Comparison of ENCODE assay signal across 2 cellular contexts in genomic region chr16:20897253-20897896, GRCh38.
A peak's percentile ranks its signal among the peaks of the same experiment; 100 is the strongest.
TF ChIP-seq lines count a peak whose summit lies in the region.

No MANE protein-coding gene starts in this region.

TF ChIP-seq in GM12878, 131 proteins besides CTCF, POLR2A, EP300 and RAD21:
- TF ChIP-seq CREM (IDR thresholded peaks at IDR 0.05; ENCODE audit: low read depth) (no peak), BHLHE40 (IDR thresholded peaks at IDR 0.05; ENCODE audit: borderline replicate concordance in 1 of 2, low read depth in 2 of 2, low read length in 1 of 2) (no peak), EED (IDR thresholded peaks at IDR 0.05; ENCODE audit: low read depth) (no peak), SREBF2 (IDR thresholded peaks at IDR 0.05; ENCODE audit: low read length) (no peak), MEF2B (IDR thresholded peaks at IDR 0.05; ENCODE audit: partially characterized antibody, poor library complexity, severe bottlenecking) (no peak), KDM1A (IDR thresholded peaks at IDR 0.05; ENCODE audit: borderline replicate concordance) (no peak), SUPT20H (IDR thresholded peaks at IDR 0.05; ENCODE audit: borderline replicate concordance, control insufficient read depth, low read depth, low read length) (no peak), ESRRA (IDR thresholded peaks at IDR 0.05; ENCODE audit: low read length) (no peak)

TF ChIP-seq in HepG2, 621 proteins besides CTCF, POLR2A, EP300 and RAD21:
- TF ChIP-seq U2AF1 (optimal IDR thresholded peaks at IDR 0.05; ENCODE audit: low read depth, low read length) (no peak), DRAP1 (CRISPR knock-in tag; IDR thresholded peaks at IDR 0.05) (0 out of 2 replicates have a peak, but pooled peaks have one; percentile 27), MAFF (IDR thresholded peaks at IDR 0.05; ENCODE audit: low read depth, low read length) (peak; percentile 45; the same call in 1 of the 2 replicates), ZNF572 (CRISPR knock-in tag; IDR thresholded peaks at IDR 0.05) (no peak), NCOA2 (CRISPR knock-in tag; IDR thresholded peaks at IDR 0.05) (0 out of 2 replicates have a peak, but pooled peaks have one; percentile 35), MAFK (conservative IDR thresholded peaks at IDR 0.05 in 1 of 2, IDR thresholded peaks at IDR 0.05 in 1 of 2; ENCODE audit: low read length in 2 of 2) (peak; percentile 61 to 68), ZNF83 (CRISPR knock-in tag; IDR thresholded peaks at IDR 0.05; ENCODE audit: borderline replicate concordance) (no peak), SAP130 (CRISPR knock-in tag; IDR thresholded peaks at IDR 0.05; ENCODE audit: low read depth) (peak; percentile 27; the same call in 1 of the 2 replicates), GATAD2A (CRISPR knock-in tag; IDR thresholded peaks at IDR 0.05) (peak; percentile 49; the same call in 1 of the 2 replicates), ESRRA (CRISPR knock-in tag; IDR thresholded peaks at IDR 0.05; ENCODE audit: low read depth) (no peak), ZNF580 (CRISPR knock-in tag; IDR thresholded peaks at IDR 0.05; ENCODE audit: borderline replicate concordance, low read depth) (no peak), IKZF4 (CRISPR knock-in tag; IDR thresholded peaks at IDR 0.05; ENCODE audit: borderline replicate concordance, low read depth, not compliant biosample characterization) (no peak), SMC3 (IDR thresholded peaks at IDR 0.05; ENCODE audit: low read length) (peak; percentile 13; the same call in 1 of the 2 replicates), MLLT10 (CRISPR knock-in tag; IDR thresholded peaks at IDR 0.05) (no peak), CEBPB (IDR thresholded peaks at IDR 0.05; ENCODE audit: borderline replicate concordance, low read depth, low read length) (peak; percentile 95), FOSL1 (CRISPR knock-in tag; IDR thresholded peaks at IDR 0.05; ENCODE audit: borderline replicate concordance) (no peak), SRF (IDR thresholded peaks at IDR 0.05; ENCODE audit: low read depth, low read length) (no peak), CEBPG (CRISPR knock-in tag; IDR thresholded peaks at IDR 0.05) (peak; percentile 86), RBM22 (optimal IDR thresholded peaks at IDR 0.05; ENCODE audit: low read length) (peak; percentile 45), ZNF451 (CRISPR knock-in tag; IDR thresholded peaks at IDR 0.05) (no peak), ARID5B (CRISPR knock-in tag; IDR thresholded peaks at IDR 0.05) (peak; percentile 41), TAF1 (CRISPR knock-in tag; IDR thresholded peaks at IDR 0.05) (peak; percentile 23; the same call in 1 of the 2 replicates), FOSL2 (CRISPR knock-in tag; IDR thresholded peaks at IDR 0.05) (peak; percentile 79)
